In genomic region chr2:224807153-224807964, GRCh38 we compare ENCODE assay signal across 2 cellular contexts.
TF ChIP-seq lines count a peak whose summit lies in the region.

No MANE protein-coding gene starts in this region.

TF ChIP-seq in HCT116, 20 proteins besides CTCF, POLR2A, EP300 and RAD21 (continued from another document):
- no peak for TF ChIP-seq ATF3 (IDR thresholded peaks at IDR 0.05)

TF ChIP-seq in WTC11, 78 proteins besides CTCF, POLR2A, EP300 and RAD21 (continued from another document):
- TF ChIP-seq GRHL2 (CRISPR knock-in tag; IDR thresholded peaks at IDR 0.05; ENCODE audit: insufficient replicate concordance, severe bottlenecking): no peak
- no peak for TF ChIP-seq JAZF1 (CRISPR knock-in tag; IDR thresholded peaks at IDR 0.05)
- TF ChIP-seq E2F4 (CRISPR knock-in tag; IDR thresholded peaks at IDR 0.05; ENCODE audit: borderline replicate concordance, low read depth): no peak
